1 cellular context compared by ENCODE assay signal in genomic region chr1:176241385-176242015, GRCh38.
TF ChIP-seq lines count a peak whose summit lies in the region.

No MANE protein-coding gene starts in this region.

TF ChIP-seq in K562, 482 proteins besides CTCF, POLR2A, EP300 and RAD21 (continued from another document):
- TF ChIP-seq, protein P1, sequence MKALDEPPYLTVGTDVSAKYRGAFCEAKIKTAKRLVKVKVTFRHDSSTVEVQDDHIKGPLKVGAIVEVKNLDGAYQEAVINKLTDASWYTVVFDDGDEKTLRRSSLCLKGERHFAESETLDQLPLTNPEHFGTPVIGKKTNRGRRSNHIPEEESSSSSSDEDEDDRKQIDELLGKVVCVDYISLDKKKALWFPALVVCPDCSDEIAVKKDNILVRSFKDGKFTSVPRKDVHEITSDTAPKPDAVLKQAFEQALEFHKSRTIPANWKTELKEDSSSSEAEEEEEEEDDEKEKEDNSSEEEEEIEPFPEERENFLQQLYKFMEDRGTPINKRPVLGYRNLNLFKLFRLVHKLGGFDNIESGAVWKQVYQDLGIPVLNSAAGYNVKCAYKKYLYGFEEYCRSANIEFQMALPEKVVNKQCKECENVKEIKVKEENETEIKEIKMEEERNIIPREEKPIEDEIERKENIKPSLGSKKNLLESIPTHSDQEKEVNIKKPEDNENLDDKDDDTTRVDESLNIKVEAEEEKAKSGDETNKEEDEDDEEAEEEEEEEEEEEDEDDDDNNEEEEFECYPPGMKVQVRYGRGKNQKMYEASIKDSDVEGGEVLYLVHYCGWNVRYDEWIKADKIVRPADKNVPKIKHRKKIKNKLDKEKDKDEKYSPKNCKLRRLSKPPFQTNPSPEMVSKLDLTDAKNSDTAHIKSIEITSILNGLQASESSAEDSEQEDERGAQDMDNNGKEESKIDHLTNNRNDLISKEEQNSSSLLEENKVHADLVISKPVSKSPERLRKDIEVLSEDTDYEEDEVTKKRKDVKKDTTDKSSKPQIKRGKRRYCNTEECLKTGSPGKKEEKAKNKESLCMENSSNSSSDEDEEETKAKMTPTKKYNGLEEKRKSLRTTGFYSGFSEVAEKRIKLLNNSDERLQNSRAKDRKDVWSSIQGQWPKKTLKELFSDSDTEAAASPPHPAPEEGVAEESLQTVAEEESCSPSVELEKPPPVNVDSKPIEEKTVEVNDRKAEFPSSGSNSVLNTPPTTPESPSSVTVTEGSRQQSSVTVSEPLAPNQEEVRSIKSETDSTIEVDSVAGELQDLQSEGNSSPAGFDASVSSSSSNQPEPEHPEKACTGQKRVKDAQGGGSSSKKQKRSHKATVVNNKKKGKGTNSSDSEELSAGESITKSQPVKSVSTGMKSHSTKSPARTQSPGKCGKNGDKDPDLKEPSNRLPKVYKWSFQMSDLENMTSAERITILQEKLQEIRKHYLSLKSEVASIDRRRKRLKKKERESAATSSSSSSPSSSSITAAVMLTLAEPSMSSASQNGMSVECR (CRISPR knock-in tag; IDR thresholded peaks at IDR 0.05): no peak
- TF ChIP-seq FOXK1 (CRISPR knock-in tag; IDR thresholded peaks at IDR 0.05; ENCODE audit: borderline replicate concordance): no peak
- TF ChIP-seq KDM2B (CRISPR knock-in tag; IDR thresholded peaks at IDR 0.05): no peak
- no peak for TF ChIP-seq PTRF (tag; IDR thresholded peaks at IDR 0.05)
- no peak for TF ChIP-seq PYGO2 (tag; IDR thresholded peaks at IDR 0.05)
- no peak for TF ChIP-seq THRA (IDR thresholded peaks at IDR 0.05)
- no peak for TF ChIP-seq U2AF2 (optimal IDR thresholded peaks at IDR 0.05; ENCODE audit: low read depth, low read length)
- TF ChIP-seq, protein P2, sequence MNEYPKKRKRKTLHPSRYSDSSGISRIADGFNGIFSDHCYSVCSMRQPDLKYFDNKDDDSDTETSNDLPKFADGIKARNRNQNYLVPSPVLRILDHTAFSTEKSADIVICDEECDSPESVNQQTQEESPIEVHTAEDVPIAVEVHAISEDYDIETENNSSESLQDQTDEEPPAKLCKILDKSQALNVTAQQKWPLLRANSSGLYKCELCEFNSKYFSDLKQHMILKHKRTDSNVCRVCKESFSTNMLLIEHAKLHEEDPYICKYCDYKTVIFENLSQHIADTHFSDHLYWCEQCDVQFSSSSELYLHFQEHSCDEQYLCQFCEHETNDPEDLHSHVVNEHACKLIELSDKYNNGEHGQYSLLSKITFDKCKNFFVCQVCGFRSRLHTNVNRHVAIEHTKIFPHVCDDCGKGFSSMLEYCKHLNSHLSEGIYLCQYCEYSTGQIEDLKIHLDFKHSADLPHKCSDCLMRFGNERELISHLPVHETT (CRISPR knock-in tag; conservative IDR thresholded peaks at IDR 0.05 in 1 of 2, IDR thresholded peaks at IDR 0.05 in 1 of 2): peak in 1 of 2 experiments; percentile 26; a peak in 1 of 4 replicates
- no peak for TF ChIP-seq ZC3H4 (CRISPR knock-in tag; IDR thresholded peaks at IDR 0.05; ENCODE audit: borderline replicate concordance)
- TF ChIP-seq NEUROD1 (IDR thresholded peaks at IDR 0.05; ENCODE audit: borderline replicate concordance, low read depth, low read length, partially characterized antibody): no peak
- no peak for TF ChIP-seq HNRNPLL (IDR thresholded peaks at IDR 0.05; ENCODE audit: low read depth, low read length, poor library complexity, severe bottlenecking)
- TF ChIP-seq FOXP4 (CRISPR knock-in tag; IDR thresholded peaks at IDR 0.05; ENCODE audit: borderline replicate concordance): no peak
- TF ChIP-seq TOE1 (IDR thresholded peaks at IDR 0.05; ENCODE audit: borderline replicate concordance): no peak
- no peak for TF ChIP-seq TOE1 (CRISPR knock-in tag; IDR thresholded peaks at IDR 0.05; ENCODE audit: borderline replicate concordance, low read depth)
- TF ChIP-seq JUN (IDR thresholded peaks at IDR 0.05; ENCODE audit: borderline replicate concordance, low read depth, low read length): peak; percentile 72
- TF ChIP-seq JUN (CRISPR knock-in tag; IDR thresholded peaks at IDR 0.05; ENCODE audit: borderline replicate concordance): no peak
- TF ChIP-seq PHB (CRISPR knock-in tag; IDR thresholded peaks at IDR 0.05): no peak
- TF ChIP-seq ATF4 (CRISPR knock-in tag; IDR thresholded peaks at IDR 0.05): peak; percentile 95
- no peak for TF ChIP-seq KAT8 (IDR thresholded peaks at IDR 0.05; ENCODE audit: low read depth)
- TF ChIP-seq ZNF174 (CRISPR knock-in tag; IDR thresholded peaks at IDR 0.05): no peak
- peak; percentile 60; the same call in 1 of the 2 replicates for TF ChIP-seq MYC (IDR thresholded peaks at IDR 0.05; ENCODE audit: low read depth, low read length)
- no peak for TF ChIP-seq MYC (CRISPR knock-in tag; IDR thresholded peaks at IDR 0.05; ENCODE audit: borderline replicate concordance, low read depth)
- TF ChIP-seq PTTG1 (tag; IDR thresholded peaks at IDR 0.05; ENCODE audit: low read depth): no peak
- no peak for TF ChIP-seq HIVEP1 (CRISPR knock-in tag; IDR thresholded peaks at IDR 0.05)
- no peak for TF ChIP-seq CSDE1 (IDR thresholded peaks at IDR 0.05)
- TF ChIP-seq KDM4B (IDR thresholded peaks at IDR 0.05; ENCODE audit: borderline replicate concordance in 2 of 2, low read depth in 1 of 2): no peak
- no peak for TF ChIP-seq ETS1 (conservative IDR thresholded peaks at IDR 0.05; ENCODE audit: control insufficient read depth, low read depth, low read length)
- TF ChIP-seq ZNF165 (CRISPR knock-in tag; IDR thresholded peaks at IDR 0.05; ENCODE audit: borderline replicate concordance): no peak
- TF ChIP-seq PRPF4 (IDR thresholded peaks at IDR 0.05; ENCODE audit: insufficient read depth, low read depth, low read length, poor library complexity, severe bottlenecking): no peak
- TF ChIP-seq MECOM (CRISPR knock-in tag; IDR thresholded peaks at IDR 0.05): peak; percentile 55; the same call in 1 of the 2 replicates
- no peak for TF ChIP-seq SP2 (IDR thresholded peaks at IDR 0.05; ENCODE audit: extremely low read depth, low read depth, low read length, poor library complexity, severe bottlenecking)
- no peak for TF ChIP-seq MCM2 (IDR thresholded peaks at IDR 0.05; ENCODE audit: low read depth)
- TF ChIP-seq NFIC (IDR thresholded peaks at IDR 0.05): no peak
- TF ChIP-seq, protein P3, sequence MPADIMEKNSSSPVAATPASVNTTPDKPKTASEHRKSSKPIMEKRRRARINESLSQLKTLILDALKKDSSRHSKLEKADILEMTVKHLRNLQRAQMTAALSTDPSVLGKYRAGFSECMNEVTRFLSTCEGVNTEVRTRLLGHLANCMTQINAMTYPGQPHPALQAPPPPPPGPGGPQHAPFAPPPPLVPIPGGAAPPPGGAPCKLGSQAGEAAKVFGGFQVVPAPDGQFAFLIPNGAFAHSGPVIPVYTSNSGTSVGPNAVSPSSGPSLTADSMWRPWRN (IDR thresholded peaks at IDR 0.05; ENCODE audit: low read depth): no peak
TF ChIP-seq in K562: peak in this region for 30.
